ENCODE assay signal across 8 cellular contexts in the genomic region with DNA sequence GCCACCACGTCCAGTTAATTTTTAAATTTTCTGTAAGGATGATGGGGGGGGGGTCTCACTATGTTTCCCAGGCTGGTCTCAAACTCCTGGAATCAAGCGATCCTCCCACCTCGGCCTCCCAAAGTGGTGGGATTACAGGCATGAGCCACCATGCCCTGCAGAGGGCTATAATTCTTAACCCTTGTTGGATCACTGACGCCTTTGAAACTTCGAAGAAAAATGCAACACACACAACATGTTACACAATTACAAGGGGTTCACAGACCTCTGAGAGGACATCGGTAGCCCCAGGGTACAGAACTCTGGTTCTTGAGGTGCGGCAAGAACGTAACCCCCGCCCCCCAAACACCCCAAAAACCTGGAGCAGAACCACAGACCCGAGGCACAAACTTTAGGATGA. TPM values are rescaled to one million over a fixed set of nuclear protein-coding genes. Genes with fewer than 3 reads are reported as not detected.
DNase-seq lines count a peak whose midpoint lies in the region; ATAC-seq and TF ChIP-seq lines count a peak whose summit lies in the region.

No MANE protein-coding gene starts in this region.

- no peaks in the 10 kb centered on the region for H4K20me1 ChIP-seq in mammary epithelial cell (ENCODE audit: insufficient read depth, low read length)

- TF ChIP-seq CTCF in heart right ventricle (IDR thresholded peaks at IDR 0.05) (no peak), mammary epithelial cell (conservative IDR thresholded peaks at IDR 0.05 in 1 of 2, IDR thresholded peaks at IDR 0.05 in 1 of 2; ENCODE audit: extremely low read depth in 1 of 2, insufficient read depth in 1 of 2, low read depth in 1 of 2, low read length in 2 of 2) (no peak), uterus (IDR thresholded peaks at IDR 0.05) (no peak)

- no peak overlapping the region for H2BK15ac ChIP-seq in mesendoderm (replicated peaks; ENCODE audit: low read depth)

- H3K27me3 ChIP-seq in heart right ventricle (peaks cover 0 to 8% (median 0%) of the 10 kb centered on the region in 7 donors), mammary epithelial cell (ENCODE audit: insufficient read depth, low read length) (no peaks in the 10 kb centered on the region), mesendoderm (ENCODE audit: insufficient read depth, low read length, poor library complexity) (no peaks in the 10 kb centered on the region), uterus (no peaks in the 10 kb centered on the region)

- no peaks in the 10 kb centered on the region for H3K36me3 ChIP-seq in heart right ventricle
- no peaks in the 10 kb centered on the region for H3K36me3 ChIP-seq in mammary epithelial cell (ENCODE audit: insufficient read depth, low read length)
- no peaks in the 10 kb centered on the region for H3K36me3 ChIP-seq in mesendoderm (ENCODE audit: control insufficient read depth, insufficient read depth, low read length)
- H3K36me3 ChIP-seq in uterus = no peaks in the 10 kb centered on the region

- intact Hi-C loops in heart right ventricle (cut with DNase I) (loop anchor here in 1 of 10 donors (1.0 kb wide), 1 partner anchor 9 kb away; a partner anchor contains a TSS), cardiac septum (cut with DNase I) (no loop called here), mammary epithelial cell (cut with micrococcal nuclease) (loop anchor here (1.0 kb wide), 1 partner anchor 8 kb away; no protein-coding TSS in a partner anchor), uterus (cut with DNase I; ENCODE audit: low total_unique reads) (no loop called here)

- peaks cover 0 to 39% (median 24%) of the 10 kb centered on the region in 9 donors for H3K4me1 ChIP-seq in heart right ventricle
- H3K4me1 ChIP-seq in mammary epithelial cell (ENCODE audit: insufficient read depth, low read length) = peaks cover 12% of the 10 kb centered on the region
- no peaks in the 10 kb centered on the region for H3K4me1 ChIP-seq in mesendoderm (ENCODE audit: control insufficient read depth, low read depth, low read length)
- H3K4me1 ChIP-seq in uterus = no peaks in the 10 kb centered on the region

- no TSS peak for BruUV-seq in mammary epithelial cell (replicated peaks; lab: Mats Ljungman, UMichigan)

- peak overlapping the region; percentile 86 to 98 (median 92) for H3K27ac ChIP-seq in heart right ventricle
- H3K27ac ChIP-seq in mammary epithelial cell (ENCODE audit: insufficient read depth, low read depth, low read length) = peak overlapping the region; percentile 45
- H3K27ac ChIP-seq in mesendoderm (ENCODE audit: low read depth, low read length) = no peak overlapping the region
- peak overlapping the region; percentile 87 to 89 for H3K27ac ChIP-seq in uterus

- H3K9me3 ChIP-seq in heart right ventricle (no peaks in the 10 kb centered on the region), mammary epithelial cell (replicated peaks; ENCODE audit: insufficient read depth, low read length) (no peaks in the 10 kb centered on the region), uterus (no peaks in the 10 kb centered on the region)

- H2BK120ac ChIP-seq in mesendoderm (ENCODE audit: low read depth, low read length) = no peak overlapping the region

- peak overlapping the region; percentile 63 for H3K56ac ChIP-seq in mesendoderm (ENCODE audit: low read length)

- H3K4me2 ChIP-seq in mammary epithelial cell (ENCODE audit: insufficient read depth, low read depth, low read length) (peak overlapping the region; percentile 99), mesendoderm (ENCODE audit: low read length) (peak overlapping the region; percentile 62)

- TF ChIP-seq POLR2A in uterus (IDR thresholded peaks at IDR 0.05) = no peak

- no peak overlapping the region for H2AK5ac ChIP-seq in mesendoderm (ENCODE audit: low read length)

- no peak overlapping the region for H3K18ac ChIP-seq in mesendoderm (ENCODE audit: low read length)

- peak overlapping the region; percentile 50 for H3K23ac ChIP-seq in mesendoderm (ENCODE audit: low read length)

- H3K79me2 ChIP-seq in mammary epithelial cell (ENCODE audit: insufficient read depth, low read length) (no peaks in the 10 kb centered on the region), mesendoderm (ENCODE audit: control insufficient read depth, insufficient read depth, low read length) (no peaks in the 10 kb centered on the region)

- no peak overlapping the region for H3K4ac ChIP-seq in mesendoderm (ENCODE audit: low read depth, low read length)

- H3K9ac ChIP-seq in mammary epithelial cell (ENCODE audit: insufficient read depth, low read length) (peak overlapping the region; percentile 63), mesendoderm (ENCODE audit: low read length) (peak overlapping the region; percentile 42)

- H4K5ac ChIP-seq in mesendoderm (ENCODE audit: low read length) = no peak overlapping the region

- DNase-seq in heart right ventricle (no peak), cardiac septum (ENCODE audit: low spot score) (no peak), mammary epithelial cell (no peak), mesendoderm (no peak), uterus (no peak), COLO668 (lab: John Stamatoyannopoulos, UW; ENCODE audit: unreplicated experiment) (no peak), Kasumi-1 (lab: John Stamatoyannopoulos, UW) (no peak)
- DNase-seq in activated CD8-positive, alpha-beta memory T cell treated with anti-CD3 and anti-CD28 coated beads, Interleukin-2, amount 50 U/mL, for 4 hours = no peak

- H2AFZ ChIP-seq in mammary epithelial cell (ENCODE audit: low read depth, low read length) = peak overlapping the region; percentile 96

- dilution Hi-C loops in mammary epithelial cell (cut with HindIII; ENCODE audit: low sequenced_read_pairs) = no loop called here

- 41 to 48% methylated on average over 10 of the region's 10 CpGs for WGBS in heart right ventricle, 2 donors
- 39% methylated on average over 10 of the region's 10 CpGs for WGBS in mammary epithelial cell (ENCODE audit: low coverage, missing lambda C conversion rate)
- WGBS in mesendoderm (ENCODE audit: extremely low coverage, insufficient coverage, low lambda C conversion rate) = no CpG with 5 or more reads among the region's 10 CpGs

- H2BK5ac ChIP-seq in mesendoderm (ENCODE audit: low read length) = no peak overlapping the region

- in situ Hi-C loops in mammary epithelial cell (cut with MboI; ENCODE audit: low sequenced_read_pairs in 2 of 2) = loop anchor here in 1 of 2 donors (25.0 kb wide), 1 partner anchor 360 kb away; a partner anchor contains a TSS

- H3K79me1 ChIP-seq in mesendoderm (ENCODE audit: low read length) = no peaks in the 10 kb centered on the region

- H4K8ac ChIP-seq in mesendoderm (ENCODE audit: low read depth, low read length) = no peak overlapping the region

- CTCF ChIA-PET in mammary epithelial cell (lab: Charles Lee; ENCODE audit: low non-redundant PET) = no interaction called here

- peak overlapping the region; percentile 29 to 73 (median 61) for H3K4me3 ChIP-seq in heart right ventricle
- peak overlapping the region; percentile 41 to 64 (median 52) for H3K4me3 ChIP-seq in mammary epithelial cell (replicated peaks in 1 of 3; ENCODE audit: insufficient read depth in 1 of 3, low read depth in 2 of 3, low read length in 3 of 3)
- H3K4me3 ChIP-seq in mesendoderm (ENCODE audit: low read length) = no peak overlapping the region
- H3K4me3 ChIP-seq in uterus = peak overlapping the region; percentile 46 to 65

- no peak for ATAC-seq in heart right ventricle

RNA-seq across cellular contexts. Expression of a gene that starts 8.4 kb away (rescaled TPM):
- 10 to 100 TPM; 26.3 to 40.1 (median 32.2) TPM for total RNA-seq in heart right ventricle
- 1 to 10 TPM; 6.4 to 7.7 TPM for polyA plus RNA-seq in heart right ventricle
- 46.5 TPM for total RNA-seq in cardiac septum
- 10 to 100 TPM; 55.2 to 83.2 TPM for total RNA-seq in mammary epithelial cell
- 30.1 TPM for polyA plus RNA-seq in mammary epithelial cell
- 80.3 TPM for polyA minus RNA-seq in mammary epithelial cell
- polyA plus RNA-seq in mesendoderm (2013, experiment 1 of 2) = 55.0 TPM
- 55.3 TPM for polyA plus RNA-seq in mesendoderm (2013, experiment 2 of 2)
- 10 to 100 TPM in 3 of 4 donors, 1 to 10 TPM in 1; 9.1 to 41.4 (median 27.3) TPM for total RNA-seq in uterus

RNA-seq across cellular contexts. Expression of a gene that starts 40.3 kb away (rescaled TPM):
- total RNA-seq in heart right ventricle (not detected), cardiac septum (not detected), mammary epithelial cell (under 1 TPM; 0.33 to 0.47 TPM), uterus (not detected)
- polyA plus RNA-seq in heart right ventricle (under 1 TPM; 0.01 to 0.07 TPM), mammary epithelial cell (0.45 TPM)
- 1.2 TPM for polyA minus RNA-seq in mammary epithelial cell
- polyA plus RNA-seq in mesendoderm (2013, experiment 1 of 2) = 0.07 TPM
- 0.07 TPM for polyA plus RNA-seq in mesendoderm (2013, experiment 2 of 2)
